In genomic region chr2:167898297-167898696, GRCh38 we compare ENCODE assay signal across 23 cellular contexts.
A peak's percentile ranks its signal among the peaks of the same experiment; 100 is the strongest.
DNase-seq lines count a peak whose midpoint lies in the region; ATAC-seq, FAIRE-seq and TF ChIP-seq lines count a peak whose summit lies in the region.
"Had no signal": no experiment of that assay in that cellular context is flagged by ENCODE, and none has a peak within 500 bp of the region (broad histone marks: within the 10 kb centered on the region; RNA-seq: fewer than 3 reads in every experiment).

No MANE protein-coding gene starts in this region.

- intact Hi-C loops in HepG2 (cut with micrococcal nuclease; ENCODE audit: unreplicated experiment) = no loop called here
- intact Hi-C loops in right lobe of liver (cut with DNase I) = no loop called here
- intact Hi-C loops in K562 (cut with micrococcal nuclease) = no loop called here
- intact Hi-C loops in upper lobe of right lung (cut with DNase I) = no loop called here

- WGBS in HepG2 (ENCODE audit: low lambda C conversion rate) = 53% methylated on average over 3 of the region's 3 CpGs
- WGBS in right lobe of liver (ENCODE audit: insufficient coverage, low coverage, low lambda C conversion rate, missing lambda C conversion rate) = 67% methylated on average over 3 of the region's 3 CpGs
- whole genome bisulfite sequencing in K562 (ENCODE audit: insufficient coverage, low coverage, missing lambda C conversion rate) = 52% methylated on average over 3 of the region's 3 CpGs
- no CpG with 5 or more reads among the region's 3 CpGs for WGBS in neuronal stem cell (ENCODE audit: extremely low coverage in 2 of 2, insufficient read length in 2 of 2, insufficient replicate concordance in 1 of 2), 2 donors

- POLR2A ChIA-PET in HepG2 (lab: Yijun Ruan, JAX) = no interaction called here
- POLR2A ChIA-PET in K562 (lab: Yijun Ruan, JAX) = interaction anchor here (1.5 kb wide), 1 partner anchor 43 kb away, joined by 6 read pairs; no protein-coding TSS in a partner anchor

- no peak overlapping the region for H2BK5ac ChIP-seq in neuronal stem cell (ENCODE audit: low read length)

- H2BK15ac ChIP-seq in neuronal stem cell (ENCODE audit: low read length) = no peak overlapping the region

- no peaks in the 10 kb centered on the region for H3K79me1 ChIP-seq in neuronal stem cell (ENCODE audit: low read depth, low read length)

- H3K27me3 ChIP-seq in HepG2 (ENCODE audit: control insufficient read depth in 1 of 2, insufficient read depth in 2 of 2, low read length in 2 of 2) (no peaks in the 10 kb centered on the region; a peak in 1 of 5 replicates), right lobe of liver (no peaks in the 10 kb centered on the region), K562 (ENCODE audit: control insufficient read depth in 2 of 2, insufficient read depth in 2 of 2, low read length in 2 of 2) (no peaks in the 10 kb centered on the region), neuronal stem cell (ENCODE audit: control insufficient read depth in 3 of 3, insufficient read depth in 3 of 3, low read depth in 1 of 3, low read length in 3 of 3) (no peaks in the 10 kb centered on the region), upper lobe of right lung (no peaks in the 10 kb centered on the region), H7 (ENCODE audit: control insufficient read depth, insufficient read depth, low read length) (no peaks in the 10 kb centered on the region)
- H3K27me3 ChIP-seq: BE2C; BLaER1 treated with 17β-estradiol and CSF1 and Interleukin-3, amounts not matched to agents 10 nM and 100 nM had no signal

- no peak overlapping the region for H2AK5ac ChIP-seq in neuronal stem cell (ENCODE audit: low read depth, low read length)

- no peak for TF ChIP-seq EP300 in HepG2 (IDR thresholded peaks at IDR 0.05; ENCODE audit: low read depth in 2 of 2, low read length in 2 of 2)
- TF ChIP-seq EP300 in HepG2 (CRISPR knock-in tag; IDR thresholded peaks at IDR 0.05; ENCODE audit: borderline replicate concordance) = no peak
- TF ChIP-seq EP300 in K562 (IDR thresholded peaks at IDR 0.05; ENCODE audit: low read length) = no peak

- no peak overlapping the region for H2AFZ ChIP-seq in HepG2 (ENCODE audit: low read length)
- no peak overlapping the region for H2AFZ ChIP-seq in K562 (ENCODE audit: low read depth, low read length)
- H2AFZ ChIP-seq in neuronal stem cell (ENCODE audit: low read length) = no peak overlapping the region
- H2AFZ ChIP-seq: GM23248 had no signal

- H3K4me3 ChIP-seq in HepG2 (replicated peaks in 1 of 3; ENCODE audit: insufficient read depth in 1 of 3, low read depth in 2 of 3, low read length in 3 of 3) (no peak overlapping the region), right lobe of liver (no peak overlapping the region), K562 (no peak overlapping the region), neuronal stem cell (ENCODE audit: low read length in 2 of 2) (no peak overlapping the region), upper lobe of right lung (no peak overlapping the region), H7 (ENCODE audit: insufficient read depth, low read depth, low read length) (no peak overlapping the region)
- H3K4me3 ChIP-seq: A549; BLaER1 treated with 17β-estradiol and CSF1 and Interleukin-3, amounts not matched to agents 10 nM and 100 nM; GM23248 had no signal

- no peak overlapping the region for H3K14ac ChIP-seq in neuronal stem cell (ENCODE audit: low read length)

- H3K4me2 ChIP-seq in HepG2 (ENCODE audit: low read depth, low read length) = no peak overlapping the region
- no peak overlapping the region for H3K4me2 ChIP-seq in K562 (ENCODE audit: insufficient read depth, low read length)
- H3K4me2 ChIP-seq in neuronal stem cell (ENCODE audit: insufficient read depth, low read length, poor library complexity, severe bottlenecking) = no peak overlapping the region
- H3K4me2 ChIP-seq: A549; BLaER1 treated with 17β-estradiol and CSF1 and Interleukin-3, amounts not matched to agents 10 nM and 100 nM had no signal

- CTCF ChIA-PET in HepG2 (lab: Yijun Ruan, JAX; ENCODE audit: low intra/inter-chr PET ratio, low total read pairs) = no interaction called here
- CTCF ChIA-PET in K562 (lab: Yijun Ruan, JAX; ENCODE audit: low intra/inter-chr PET ratio) = no interaction called here

- no peak overlapping the region for H3K4ac ChIP-seq in neuronal stem cell (ENCODE audit: low read length)

- DNase-seq in HepG2 (ENCODE audit: low spot score) (peak; percentile 26), right lobe of liver (no peak), K562 (ENCODE audit: extremely low read depth in 1 of 4, low spot score in 3 of 4) (peak in 3 of 4 experiments; percentile 19 to 50 (median 35)), neuronal stem cell (ENCODE audit: low spot score) (no peak), upper lobe of right lung (no peak), H7 (no peak)
- DNase-seq: 8988T; ACHN; AML-193; BE2C; CD4-positive, alpha-beta memory T cell; COR-L47; DMS153; DND-41; GM23248; H9 had no signal

- H4K8ac ChIP-seq in neuronal stem cell (ENCODE audit: low read depth, low read length) = no peak overlapping the region

- H4K20me1 ChIP-seq in HepG2 (ENCODE audit: insufficient read depth, low read length) (no peaks in the 10 kb centered on the region), K562 (replicated peaks; ENCODE audit: control insufficient read depth, insufficient read depth, low read length) (no peaks in the 10 kb centered on the region)
- H4K20me1 ChIP-seq: BLaER1 treated with 17β-estradiol and CSF1 and Interleukin-3, amounts not matched to agents 10 nM and 100 nM had no signal

- FAIRE-seq in HepG2 (lab: Jason Lieb, UNC) (no peak), K562 (lab: Jason Lieb, UNC) (peak; percentile 15)
- FAIRE-seq: A549, G401.6, GM12892, H1 had no signal

- H3K9me3 ChIP-seq in HepG2 (ENCODE audit: low read length) (peaks cover 5% of the 10 kb centered on the region; the same call in 1 of the 2 replicates), right lobe of liver (no peaks in the 10 kb centered on the region), K562 (replicated peaks; ENCODE audit: control insufficient read depth, insufficient read depth, low read depth, low read length) (peaks cover 13% of the 10 kb centered on the region), neuronal stem cell (replicated peaks in 1 of 2; ENCODE audit: control insufficient read depth in 2 of 2, insufficient read depth in 1 of 2, low read depth in 1 of 2, low read length in 2 of 2) (peaks cover 3 to 5% of the 10 kb centered on the region in 2 donors), upper lobe of right lung (no peaks in the 10 kb centered on the region)
- H3K9me3 ChIP-seq: A549, BE2C had no signal

- in situ Hi-C loops in HepG2 (cut with HindIII; ENCODE audit: extremely low pct_ligation_motif_present, low pct_unique_long_range_greater_than_20kb) = no loop called here
- in situ Hi-C loops in K562 (cut with MboI) = no loop called here

- ATAC-seq in HepG2 (no peak; the same call in 2 of the 3 replicates), right lobe of liver (no peak), K562 (peak; percentile 74), GM19455 (IDR thresholded peaks at IDR 0.05; ENCODE audit: unreplicated experiment) (no peak), upper lobe of right lung (no peak)
- ATAC-seq: A549, HCT116 had no signal

- no peaks in the 10 kb centered on the region for H3K9me1 ChIP-seq in K562 (ENCODE audit: control insufficient read depth, insufficient read depth, low read length)

- no peak for TF ChIP-seq CTCF in HepG2 (CRISPR knock-in tag; IDR thresholded peaks at IDR 0.05)
- TF ChIP-seq CTCF in right lobe of liver (IDR thresholded peaks at IDR 0.05) = no peak
- TF ChIP-seq CTCF in K562 (IDR thresholded peaks at IDR 0.05 in 2 of 3, conservative IDR thresholded peaks at IDR 0.05 in 1 of 3; ENCODE audit: insufficient read depth in 2 of 3, low read depth in 1 of 3, low read length in 3 of 3) = no peak
- no peak for TF ChIP-seq CTCF in upper lobe of right lung (IDR thresholded peaks at IDR 0.05)

- no peak overlapping the region for H2BK120ac ChIP-seq in neuronal stem cell (ENCODE audit: low read depth, low read length)

- no peak overlapping the region for H3K18ac ChIP-seq in neuronal stem cell (ENCODE audit: low read length)

- no peak overlapping the region for H4K91ac ChIP-seq in neuronal stem cell (ENCODE audit: low read depth, low read length, poor library complexity)

- H3K36me3 ChIP-seq in HepG2 (replicated peaks in 1 of 2; ENCODE audit: control insufficient read depth in 1 of 2, insufficient read depth in 2 of 2, low read length in 2 of 2) (no peaks in the 10 kb centered on the region), right lobe of liver (no peaks in the 10 kb centered on the region), K562 (ENCODE audit: control insufficient read depth, insufficient read depth, low read length) (peaks cover 95% of the 10 kb centered on the region), neuronal stem cell (replicated peaks in 1 of 2; ENCODE audit: control insufficient read depth in 2 of 2, insufficient read depth in 2 of 2, low read length in 2 of 2) (no peaks in the 10 kb centered on the region), upper lobe of right lung (no peaks in the 10 kb centered on the region), H7 (replicated peaks; ENCODE audit: control insufficient read depth, insufficient read depth, low read length) (no peaks in the 10 kb centered on the region)
- H3K36me3 ChIP-seq: BE2C; BLaER1 treated with 17β-estradiol and CSF1 and Interleukin-3, amounts not matched to agents 10 nM and 100 nM had no signal

- TF ChIP-seq POLR2A in HepG2 (IDR thresholded peaks at IDR 0.05; ENCODE audit: insufficient read depth in 1 of 2, low read depth in 2 of 2, low read length in 2 of 2) (no peak), right lobe of liver (IDR thresholded peaks at IDR 0.05) (no peak), K562 (conservative IDR thresholded peaks at IDR 0.05) (no peak)

- H3K79me2 ChIP-seq in HepG2 (ENCODE audit: insufficient read depth, low read length) = no peaks in the 10 kb centered on the region
- peaks cover 39% of the 10 kb centered on the region for H3K79me2 ChIP-seq in K562 (ENCODE audit: control insufficient read depth, insufficient read depth, low read length)

- no TSS peak for BruUV-seq in HepG2 (replicated peaks; lab: Mats Ljungman, UMichigan)
- no TSS peak for BruUV-seq in K562 (replicated peaks; lab: Mats Ljungman, UMichigan)

- no peak overlapping the region for H2BK12ac ChIP-seq in neuronal stem cell (ENCODE audit: low read length)

- H3K27ac ChIP-seq in HepG2 (ENCODE audit: extremely low read length, insufficient read depth, low read length) (no peak overlapping the region), right lobe of liver (no peak overlapping the region), K562 (ENCODE audit: extremely low read depth, low read depth, low read length) (no peak overlapping the region), neuronal stem cell (replicated peaks; ENCODE audit: low read length) (peak overlapping the region; percentile 15), upper lobe of right lung (no peak overlapping the region)
- H3K27ac ChIP-seq: A549; BLaER1 treated with 17β-estradiol and CSF1 and Interleukin-3, amounts not matched to agents 10 nM and 100 nM; GM23248 had no signal

- TF ChIP-seq RAD21 in HepG2 (CRISPR knock-in tag; IDR thresholded peaks at IDR 0.05) = no peak
- TF ChIP-seq RAD21 in K562 (CRISPR knock-in tag; conservative IDR thresholded peaks at IDR 0.05 in 1 of 2, IDR thresholded peaks at IDR 0.05 in 1 of 2) = no peak

- H3K4me1 ChIP-seq in HepG2 (ENCODE audit: insufficient read depth, low read length) (peaks cover 11% of the 10 kb centered on the region), right lobe of liver (no peaks in the 10 kb centered on the region), K562 (replicated peaks in 1 of 2; ENCODE audit: control insufficient read depth in 2 of 2, insufficient read depth in 2 of 2, low read length in 2 of 2) (no peaks in the 10 kb centered on the region; a peak in 1 of 5 replicates), neuronal stem cell (ENCODE audit: control insufficient read depth in 2 of 2, insufficient read depth in 1 of 2, low read depth in 1 of 2, low read length in 2 of 2) (peaks cover 2 to 4% of the 10 kb centered on the region in 2 donors), upper lobe of right lung (no peaks in the 10 kb centered on the region)
- H3K4me1 ChIP-seq: A549; BE2C; BLaER1 treated with 17β-estradiol and CSF1 and Interleukin-3, amounts not matched to agents 10 nM and 100 nM had no signal

- no peak overlapping the region for H3K9ac ChIP-seq in HepG2 (ENCODE audit: insufficient read depth, low read depth, low read length)
- no peak overlapping the region for H3K9ac ChIP-seq in K562 (ENCODE audit: insufficient read depth in 1 of 2, low read depth in 2 of 2, low read length in 2 of 2)
- H3K9ac ChIP-seq in neuronal stem cell (ENCODE audit: low read depth, low read length, poor library complexity) = no peak overlapping the region
- H3K9ac ChIP-seq: BLaER1 treated with 17β-estradiol and CSF1 and Interleukin-3, amounts not matched to agents 10 nM and 100 nM; GM23248 had no signal

- no peak overlapping the region for H3K23ac ChIP-seq in neuronal stem cell (ENCODE audit: low read depth, low read length, poor library complexity)

Comparison
In these comparisons a context has a peak if more than half of its experiments do, and no peak if none do; other contexts are left out.
1. DNase-seq: peak in HepG2 (single experiment) and K562 (3 of 4); none in right lobe of liver (0 of 3), neuronal stem cell (single experiment), upper lobe of right lung (single experiment) and H7 (single experiment).
2. Of the 241 proteins assayed by ChIP-seq in both HepG2 and K562: peak only in HepG2: none; only in K562: DPF2, MAFG, MAFK, NCOR1, NFE2, POLR2AphosphoS5 and 1 more; in both: none; in neither: 233; mixed calls (peak in some experiments, not most) for 1.